ENCODE assay signal across 8 cellular contexts in the genomic region with DNA sequence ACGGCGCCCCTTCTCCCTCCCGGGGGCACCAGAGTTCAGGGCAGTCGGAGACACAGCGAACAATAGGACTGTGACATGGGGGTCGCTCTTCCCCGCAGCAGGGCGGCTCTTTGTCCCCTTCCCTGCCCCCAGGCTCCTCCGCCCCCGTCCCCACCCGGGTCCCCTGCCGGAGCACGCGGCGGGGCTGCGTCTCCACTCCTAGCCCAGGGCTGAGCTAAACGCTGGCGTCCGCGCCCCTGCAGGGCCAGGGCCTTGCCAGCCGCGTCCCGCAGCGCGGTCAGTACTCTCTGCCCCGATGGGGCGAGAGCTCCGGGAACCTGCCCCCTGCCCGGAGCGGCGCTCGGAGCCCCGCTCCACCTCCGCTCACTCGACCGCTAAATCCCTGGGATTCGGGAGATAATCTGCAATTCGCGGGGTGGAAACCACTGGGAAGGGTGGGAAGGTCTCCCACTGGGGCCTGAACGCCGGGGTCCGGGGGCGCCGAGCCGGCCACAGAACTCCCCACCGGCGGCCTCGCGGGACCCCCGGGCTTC. TPM values are rescaled to one million over a fixed set of nuclear protein-coding genes. Genes with fewer than 3 reads are reported as not detected.
A peak's percentile ranks its signal among the peaks of the same experiment; 100 is the strongest.
DNase-seq lines count a peak whose midpoint lies in the region; ATAC-seq and TF ChIP-seq lines count a peak whose summit lies in the region.

No MANE protein-coding gene starts in this region.

- H3K9me3 ChIP-seq in PC-9 (ENCODE audit: insufficient read depth, low read depth) = no peaks in the 10 kb centered on the region
- H3K9me3 ChIP-seq in mammary epithelial cell (replicated peaks; ENCODE audit: insufficient read depth, low read length) = no peaks in the 10 kb centered on the region
- H3K9me3 ChIP-seq in left lung = no peaks in the 10 kb centered on the region
- H3K9me3 ChIP-seq in suprapubic skin = no peaks in the 10 kb centered on the region

- intact Hi-C loops in PC-9 (cut with micrococcal nuclease; ENCODE audit: unreplicated experiment) = loop anchor here (1.0 to 2.0 kb wide), 2 partner anchors 30 to 42 kb away; no protein-coding TSS in a partner anchor
- intact Hi-C loops in mammary epithelial cell (cut with micrococcal nuclease) = loop anchor here (1.0 kb wide), 4 partner anchors 18 to 42 kb away; no protein-coding TSS in a partner anchor
- intact Hi-C loops in left lung (cut with DNase I) = no loop called here

- H3K27ac ChIP-seq in PC-9 (peak overlapping the region; percentile 50), mammary epithelial cell (ENCODE audit: insufficient read depth, low read depth, low read length) (peak overlapping the region; percentile 77), left lung (peak overlapping the region; percentile 85 to 87), suprapubic skin (peak overlapping the region; percentile 88)

- CTCF ChIA-PET in PC-9 (lab: Charles Lee) = interaction anchor here (0.7 kb wide), 1 partner anchor 80 kb away, joined by 3 read pairs; no protein-coding TSS in a partner anchor
- CTCF ChIA-PET in mammary epithelial cell (lab: Charles Lee; ENCODE audit: low non-redundant PET) = no interaction called here

- ATAC-seq in HG02759 (IDR thresholded peaks at IDR 0.05; ENCODE audit: unreplicated experiment) (peak; percentile 15), left lung (peak; percentile 35)

- H3K4me3 ChIP-seq in PC-9 (peak overlapping the region; percentile 71), mammary epithelial cell (replicated peaks in 1 of 3; ENCODE audit: insufficient read depth in 1 of 3, low read depth in 2 of 3, low read length in 3 of 3) (peak overlapping the region; percentile 62 to 89 (median 71)), left lung (peak overlapping the region; percentile 82 to 88), suprapubic skin (peak overlapping the region; percentile 77)

- no peak for TF ChIP-seq EP300 in suprapubic skin (IDR thresholded peaks at IDR 0.05)

- DNase-seq in NCI-H2227 (lab: John Stamatoyannopoulos, UW; ENCODE audit: unreplicated experiment) (peak; percentile 75), NCI-H2227 treated with DMSO at 0.1 percent for 48 hours (lab: John Stamatoyannopoulos, UW) (no peak), PC-9 (no peak), mammary epithelial cell (peak; percentile 40), left lung (no peak), suprapubic skin (ENCODE audit: low spot score in 2 of 2) (no peak)
- no peak for DNase-seq in effector CD4-positive, alpha-beta T cell

- H3K4me2 ChIP-seq in PC-9 = peak overlapping the region; percentile 90
- H3K4me2 ChIP-seq in mammary epithelial cell (ENCODE audit: insufficient read depth, low read depth, low read length) = peak overlapping the region; percentile 92

- H3K79me2 ChIP-seq in PC-9 (ENCODE audit: low read depth) = peaks cover 32% of the 10 kb centered on the region
- peaks cover 39% of the 10 kb centered on the region for H3K79me2 ChIP-seq in mammary epithelial cell (ENCODE audit: insufficient read depth, low read length)

- no peak for TF ChIP-seq POLR2A in suprapubic skin (IDR thresholded peaks at IDR 0.05)

- WGBS in mammary epithelial cell (ENCODE audit: low coverage, missing lambda C conversion rate) = 7% methylated on average over 3 of the region's 50 CpGs
- WGBS in suprapubic skin = no CpG with 5 or more reads among the region's 50 CpGs

- in situ Hi-C loops in mammary epithelial cell (cut with MboI; ENCODE audit: low sequenced_read_pairs in 2 of 2) = no loop called here

- H3K9me2 ChIP-seq in PC-9 (ENCODE audit: insufficient read depth) = no peaks in the 10 kb centered on the region

- no peaks in the 10 kb centered on the region for H3F3A ChIP-seq in PC-9 (ENCODE audit: insufficient read depth, low read depth)

- H2AFZ ChIP-seq in PC-9 (peak overlapping the region; percentile 91), mammary epithelial cell (ENCODE audit: low read depth, low read length) (peak overlapping the region; percentile 87)

- TSS peak; percentile 54 for BruUV-seq in PC-9 (replicated peaks; lab: Mats Ljungman, UMichigan)
- BruUV-seq in mammary epithelial cell (replicated peaks; lab: Mats Ljungman, UMichigan) = no TSS peak

- no peaks in the 10 kb centered on the region for H4K20me1 ChIP-seq in PC-9 (ENCODE audit: insufficient read depth)
- H4K20me1 ChIP-seq in mammary epithelial cell (ENCODE audit: insufficient read depth, low read length) = no peaks in the 10 kb centered on the region

- POLR2A ChIA-PET in PC-9 (lab: Charles Lee; ENCODE audit: unreplicated experiment) = interaction anchor here (0.7 kb wide), 1 partner anchor 32 kb away, joined by 3 read pairs; no protein-coding TSS in a partner anchor

- H3K27me3 ChIP-seq in PC-9 (ENCODE audit: insufficient read depth, low read depth) (no peaks in the 10 kb centered on the region), mammary epithelial cell (ENCODE audit: insufficient read depth, low read length) (no peaks in the 10 kb centered on the region), left lung (peaks cover 0 to 47% of the 10 kb centered on the region in 2 donors), suprapubic skin (peaks cover 6% of the 10 kb centered on the region)

- TF ChIP-seq CTCF in PC-9 (conservative IDR thresholded peaks at IDR 0.05) (no peak), mammary epithelial cell (conservative IDR thresholded peaks at IDR 0.05 in 1 of 2, IDR thresholded peaks at IDR 0.05 in 1 of 2; ENCODE audit: extremely low read depth in 1 of 2, insufficient read depth in 1 of 2, low read depth in 1 of 2, low read length in 2 of 2) (no peak), left lung (IDR thresholded peaks at IDR 0.05) (no peak), suprapubic skin (IDR thresholded peaks at IDR 0.05) (no peak)

- dilution Hi-C loops in mammary epithelial cell (cut with HindIII; ENCODE audit: low sequenced_read_pairs) = no loop called here

- peaks cover 16% of the 10 kb centered on the region for H3K4me1 ChIP-seq in PC-9 (replicated peaks; ENCODE audit: insufficient read depth)
- peaks cover 36% of the 10 kb centered on the region for H3K4me1 ChIP-seq in mammary epithelial cell (ENCODE audit: insufficient read depth, low read length)
- H3K4me1 ChIP-seq in left lung = peaks cover 14 to 52% of the 10 kb centered on the region in 2 donors
- H3K4me1 ChIP-seq in suprapubic skin = peaks cover 40% of the 10 kb centered on the region

- peak overlapping the region; percentile 83 for H3K9ac ChIP-seq in mammary epithelial cell (ENCODE audit: insufficient read depth, low read length)

- H3K36me3 ChIP-seq in PC-9 (ENCODE audit: low read depth) (no peaks in the 10 kb centered on the region), mammary epithelial cell (ENCODE audit: insufficient read depth, low read length) (no peaks in the 10 kb centered on the region), left lung (no peaks in the 10 kb centered on the region), suprapubic skin (no peaks in the 10 kb centered on the region)

RNA-seq across cellular contexts. Expression of a gene that starts 0.8 kb away (rescaled TPM):
- 21.2 and 24.8 TPM in 2 replicates for total RNA-seq in PC-9 (2021)
- 10 to 100 TPM in 1 of 2 donors, 1 to 10 TPM in 1; 8.3 to 32.6 TPM for total RNA-seq in mammary epithelial cell
- 15.1 TPM for polyA plus RNA-seq in mammary epithelial cell
- 13.6 TPM for polyA minus RNA-seq in mammary epithelial cell
- total RNA-seq in left lung = 10 to 100 TPM; 16.4 to 19.0 TPM
- total RNA-seq in suprapubic skin = 10 to 100 TPM; 18.8 to 53.2 (median 48.0) TPM

RNA-seq across cellular contexts. Expression of a gene that starts 40.1 kb away (rescaled TPM):
- total RNA-seq in PC-9 (2021) (0.28 and 0.48 TPM in 2 replicates), mammary epithelial cell (under 1 TPM; 0.38 to 0.83 TPM), left lung (1 to 10 TPM; 2.5 to 2.9 TPM), suprapubic skin (1 to 10 TPM in 1 of 4 donors, under 1 TPM in 3; 0.13 to 4.7 (median 0.56) TPM)
- 0.06 TPM for polyA plus RNA-seq in mammary epithelial cell
- not detected for polyA minus RNA-seq in mammary epithelial cell

Comparison
In these comparisons a context has a peak if more than half of its experiments do, and no peak if none do; other contexts are left out.
1. DNase-seq: peak in NCI-H2227 (single experiment) and mammary epithelial cell (single experiment); none in NCI-H2227 treated with DMSO at 0.1 percent for 48 hours (single experiment), PC-9 (0 of 2), left lung (0 of 2), suprapubic skin (0 of 2) and effector CD4-positive, alpha-beta T cell (single experiment).
2. intact Hi-C loops: an anchor here in PC-9 (1.0 to 2.0 kb wide) and mammary epithelial cell (1.0 kb wide); none called in left lung.
3. Peak in every context shown above with its lines, with median percentiles within 50 percentile points of each other: H3K27ac ChIP-seq and H3K4me3 ChIP-seq.